Comparison of ENCODE assay signal across 1 cellular context in genomic region chr3:51393564-51393963, GRCh38.
TF ChIP-seq lines count a peak whose summit lies in the region.

No MANE protein-coding gene starts in this region.

TF ChIP-seq in HepG2, 621 proteins besides CTCF, POLR2A, EP300 and RAD21:
- TF ChIP-seq PBX2 (CRISPR knock-in tag; IDR thresholded peaks at IDR 0.05) (no peak), STAG1 (CRISPR knock-in tag; IDR thresholded peaks at IDR 0.05) (no peak), SETDB1 (CRISPR knock-in tag; IDR thresholded peaks at IDR 0.05; ENCODE audit: borderline replicate concordance) (no peak), AGO2 (optimal IDR thresholded peaks at IDR 0.05; ENCODE audit: low read depth, low read length) (peak; percentile 46)
- TF ChIP-seq, protein P1, sequence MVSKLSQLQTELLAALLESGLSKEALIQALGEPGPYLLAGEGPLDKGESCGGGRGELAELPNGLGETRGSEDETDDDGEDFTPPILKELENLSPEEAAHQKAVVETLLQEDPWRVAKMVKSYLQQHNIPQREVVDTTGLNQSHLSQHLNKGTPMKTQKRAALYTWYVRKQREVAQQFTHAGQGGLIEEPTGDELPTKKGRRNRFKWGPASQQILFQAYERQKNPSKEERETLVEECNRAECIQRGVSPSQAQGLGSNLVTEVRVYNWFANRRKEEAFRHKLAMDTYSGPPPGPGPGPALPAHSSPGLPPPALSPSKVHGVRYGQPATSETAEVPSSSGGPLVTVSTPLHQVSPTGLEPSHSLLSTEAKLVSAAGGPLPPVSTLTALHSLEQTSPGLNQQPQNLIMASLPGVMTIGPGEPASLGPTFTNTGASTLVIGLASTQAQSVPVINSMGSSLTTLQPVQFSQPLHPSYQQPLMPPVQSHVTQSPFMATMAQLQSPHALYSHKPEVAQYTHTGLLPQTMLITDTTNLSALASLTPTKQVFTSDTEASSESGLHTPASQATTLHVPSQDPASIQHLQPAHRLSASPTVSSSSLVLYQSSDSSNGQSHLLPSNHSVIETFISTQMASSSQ (IDR thresholded peaks at IDR 0.05; ENCODE audit: low read depth), result no peak
- TF ChIP-seq, protein P1 (CRISPR knock-in tag; IDR thresholded peaks at IDR 0.05; ENCODE audit: borderline replicate concordance), result no peak
